Comparison of ENCODE assay signal across 15 cellular contexts in the genomic region with DNA sequence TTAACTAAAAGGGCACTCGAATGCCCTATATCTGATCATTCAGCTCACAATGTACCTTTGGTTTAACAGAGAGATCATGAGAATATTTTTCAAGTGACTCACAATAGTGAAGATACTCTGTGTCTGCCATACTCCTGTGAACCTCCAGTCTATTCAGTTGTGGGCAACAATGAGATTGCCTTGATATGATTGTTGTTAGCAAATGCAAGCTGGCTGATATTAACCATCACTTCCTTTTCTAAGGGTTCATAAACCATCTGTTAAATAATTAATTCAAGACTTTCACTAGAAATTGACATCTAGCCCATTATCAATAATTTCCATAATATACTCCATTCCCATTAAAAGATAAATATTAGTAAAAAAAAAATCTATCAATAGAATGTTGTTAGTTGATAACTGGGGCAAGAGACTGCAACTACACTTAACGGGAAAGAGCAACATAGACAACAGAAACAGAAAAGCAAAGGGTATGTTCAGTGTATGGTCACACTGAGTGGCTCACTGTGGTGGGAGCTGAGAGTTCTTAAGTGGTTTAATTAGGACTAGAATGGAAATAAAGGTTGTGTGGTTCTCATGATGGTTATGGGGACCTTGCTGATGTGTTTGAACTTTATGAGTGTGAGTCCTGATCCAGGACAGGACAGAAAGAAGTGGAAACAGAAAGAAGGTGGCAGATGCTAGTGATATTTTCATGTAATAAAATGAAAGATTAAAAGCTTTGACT. TPM values are rescaled to one million over a fixed set of nuclear protein-coding genes. Genes with fewer than 3 reads are reported as not detected.
DNase-seq lines count a peak whose midpoint lies in the region; ATAC-seq and TF ChIP-seq lines count a peak whose summit lies in the region.
"Had no signal": no experiment of that assay in that cellular context is flagged by ENCODE, and none has a peak within 500 bp of the region (broad histone marks: within the 10 kb centered on the region; RNA-seq: fewer than 3 reads in every experiment).

No MANE protein-coding gene starts in this region.

- H3K27me3 ChIP-seq in Loucy (ENCODE audit: insufficient read depth, low read length, poor library complexity, severe bottlenecking): no peaks in the 10 kb centered on the region
- H3K27me3 ChIP-seq: right atrium auricular region had no signal

- no peaks in the 10 kb centered on the region for H3K9me3 ChIP-seq in Loucy (ENCODE audit: insufficient read depth, low read depth, low read length)
- H3K9me3 ChIP-seq: right atrium auricular region, thoracic aorta had no signal

- intact Hi-C loops in activated CD4-positive, alpha-beta memory T cell treated with anti-CD3 and anti-CD28 coated beads for 36 hours (cut with micrococcal nuclease): no loop called here

- H3K4me1 ChIP-seq in Loucy (ENCODE audit: insufficient read depth, low read length, poor library complexity, severe bottlenecking): peaks cover 69% of the 10 kb centered on the region
- H3K4me1 ChIP-seq: right atrium auricular region had no signal

- H3K4me3 Mint-ChIP-seq in activated CD4-positive, alpha-beta memory T cell treated with anti-CD3 and anti-CD28 coated beads for 36 hours: no peak overlapping the region
- no peak overlapping the region for H3K4me3 Mint-ChIP-seq in activated CD4-positive, alpha-beta memory T cell treated with anti-CD3 and anti-CD28 coated beads, Interleukin-2, amount 10 ng/mL, durations not matched to agents 7 days and 5 days
- H3K4me3 Mint-ChIP-seq in stimulated activated effector memory CD8-positive, alpha-beta T cell treated with anti-CD3 and anti-CD28 coated beads, Interleukin-12 subunit alpha, Interleukin-12 subunit beta, amount 100 ng/mL, for 72 hours: peak overlapping the region; percentile 46
- H3K4me3 Mint-ChIP-seq in naive thymus-derived CD8-positive, alpha-beta T cell: no peak overlapping the region
- H3K4me3 Mint-ChIP-seq: GM23338 had no signal

- H3K36me3 Mint-ChIP-seq in activated CD4-positive, alpha-beta memory T cell treated with anti-CD3 and anti-CD28 coated beads for 36 hours: peaks cover 3% of the 10 kb centered on the region
- H3K36me3 Mint-ChIP-seq in activated CD4-positive, alpha-beta memory T cell treated with anti-CD3 and anti-CD28 coated beads, Interleukin-2, amount 10 ng/mL, durations not matched to agents 7 days and 5 days (ENCODE audit: low read depth): peaks cover 16% of the 10 kb centered on the region
- peaks cover 9% of the 10 kb centered on the region for H3K36me3 Mint-ChIP-seq in stimulated activated effector memory CD8-positive, alpha-beta T cell treated with anti-CD3 and anti-CD28 coated beads, Interleukin-12 subunit alpha, Interleukin-12 subunit beta, amount 100 ng/mL, for 72 hours
- H3K36me3 Mint-ChIP-seq in naive thymus-derived CD8-positive, alpha-beta T cell: no peaks in the 10 kb centered on the region

- H4K20me1 ChIP-seq in Loucy (ENCODE audit: insufficient read depth, low read length, poor library complexity, severe bottlenecking): no peaks in the 10 kb centered on the region

- no peak for DNase-seq in activated CD4-positive, alpha-beta memory T cell treated with anti-CD3 and anti-CD28 coated beads for 36 hours
- DNase-seq in activated CD4-positive, alpha-beta memory T cell treated with anti-CD3 and anti-CD28 coated beads, Interleukin-2, amount 10 ng/mL, durations not matched to agents 7 days and 5 days: no peak
- DNase-seq in stimulated activated effector memory CD8-positive, alpha-beta T cell treated with anti-CD3 and anti-CD28 coated beads, Interleukin-12 subunit alpha, Interleukin-12 subunit beta, amount 100 ng/mL, for 72 hours (ENCODE audit: low spot score in 2 of 2): peak in 1 of 2 donors; percentile 38
- DNase-seq in naive thymus-derived CD8-positive, alpha-beta T cell: no peak
- DNase-seq in NOMO-1 treated with DMSO at 0.1 percent for 48 hours (lab: John Stamatoyannopoulos, UW; ENCODE audit: unreplicated experiment) (no peak), NCI-H2107 (lab: John Stamatoyannopoulos, UW) (no peak)
- DNase-seq: foreskin melanocyte, islet precursor cell had no signal

- peaks cover 42% of the 10 kb centered on the region for H3K4me1 Mint-ChIP-seq in activated CD4-positive, alpha-beta memory T cell treated with anti-CD3 and anti-CD28 coated beads for 36 hours (ENCODE audit: low read depth)
- H3K4me1 Mint-ChIP-seq in activated CD4-positive, alpha-beta memory T cell treated with anti-CD3 and anti-CD28 coated beads, Interleukin-2, amount 10 ng/mL, durations not matched to agents 7 days and 5 days: peaks cover 37% of the 10 kb centered on the region
- H3K4me1 Mint-ChIP-seq in stimulated activated effector memory CD8-positive, alpha-beta T cell treated with anti-CD3 and anti-CD28 coated beads, Interleukin-12 subunit alpha, Interleukin-12 subunit beta, amount 100 ng/mL, for 72 hours: peaks cover 48% of the 10 kb centered on the region
- H3K4me1 Mint-ChIP-seq in naive thymus-derived CD8-positive, alpha-beta T cell: peaks cover 7 to 59% (median 13%) of the 10 kb centered on the region in 4 donors
- H3K4me1 Mint-ChIP-seq: GM23338 had no signal

- H3K27ac Mint-ChIP-seq in activated CD4-positive, alpha-beta memory T cell treated with anti-CD3 and anti-CD28 coated beads for 36 hours: peak overlapping the region; percentile 52
- no peak overlapping the region for H3K27ac Mint-ChIP-seq in activated CD4-positive, alpha-beta memory T cell treated with anti-CD3 and anti-CD28 coated beads, Interleukin-2, amount 10 ng/mL, durations not matched to agents 7 days and 5 days
- peak overlapping the region; percentile 15 for H3K27ac Mint-ChIP-seq in stimulated activated effector memory CD8-positive, alpha-beta T cell treated with anti-CD3 and anti-CD28 coated beads, Interleukin-12 subunit alpha, Interleukin-12 subunit beta, amount 100 ng/mL, for 72 hours
- H3K27ac Mint-ChIP-seq in naive thymus-derived CD8-positive, alpha-beta T cell: no peak overlapping the region
- H3K27ac Mint-ChIP-seq: GM23338 had no signal

- ATAC-seq in HG02610 (IDR thresholded peaks at IDR 0.05; ENCODE audit: unreplicated experiment): peak; percentile 42
- peak; percentile 79 for ATAC-seq in stimulated activated effector memory CD8-positive, alpha-beta T cell treated with anti-CD3 and anti-CD28 coated beads, Interleukin-12 subunit alpha, Interleukin-12 subunit beta, amount 100 ng/mL, for 72 hours
- no peak for ATAC-seq in naive thymus-derived CD8-positive, alpha-beta T cell
- ATAC-seq: GM23338 had no signal

- H3K4me3 ChIP-seq in Loucy (ENCODE audit: low read length, poor library complexity, severe bottlenecking): no peak overlapping the region
- H3K4me3 ChIP-seq: GM23338, right atrium auricular region, thoracic aorta had no signal

- peaks cover 41% of the 10 kb centered on the region; the same call in 1 of the 2 replicates for H3K36me3 ChIP-seq in Loucy (ENCODE audit: insufficient read depth, low read length)
- H3K36me3 ChIP-seq: right atrium auricular region, thoracic aorta had no signal

- H3K27me3 Mint-ChIP-seq in activated CD4-positive, alpha-beta memory T cell treated with anti-CD3 and anti-CD28 coated beads for 36 hours: no peaks in the 10 kb centered on the region
- no peaks in the 10 kb centered on the region for H3K27me3 Mint-ChIP-seq in activated CD4-positive, alpha-beta memory T cell treated with anti-CD3 and anti-CD28 coated beads, Interleukin-2, amount 10 ng/mL, durations not matched to agents 7 days and 5 days
- no peaks in the 10 kb centered on the region for H3K27me3 Mint-ChIP-seq in naive thymus-derived CD8-positive, alpha-beta T cell

- POLR2A ChIA-PET in activated CD4-positive, alpha-beta memory T cell treated with anti-CD3 and anti-CD28 coated beads for 36 hours (lab: Charles Lee): interaction anchor here (1.5 kb wide), 1 partner anchor 10 kb away, joined by 4 read pairs; no protein-coding TSS in a partner anchor
- POLR2A ChIA-PET in activated CD4-positive, alpha-beta memory T cell treated with anti-CD3 and anti-CD28 coated beads, Interleukin-2, amount 10 ng/mL, durations not matched to agents 7 days and 5 days (lab: Charles Lee): interaction anchor here (0.9 kb wide), 1 partner anchor 16 kb away, joined by 3 read pairs; no protein-coding TSS in a partner anchor
- POLR2A ChIA-PET in naive thymus-derived CD8-positive, alpha-beta T cell (lab: Charles Lee): no interaction called here

- H3K9me3 Mint-ChIP-seq in activated CD4-positive, alpha-beta memory T cell treated with anti-CD3 and anti-CD28 coated beads for 36 hours: no peaks in the 10 kb centered on the region
- peaks cover 9% of the 10 kb centered on the region for H3K9me3 Mint-ChIP-seq in activated CD4-positive, alpha-beta memory T cell treated with anti-CD3 and anti-CD28 coated beads, Interleukin-2, amount 10 ng/mL, durations not matched to agents 7 days and 5 days
- no peaks in the 10 kb centered on the region for H3K9me3 Mint-ChIP-seq in stimulated activated effector memory CD8-positive, alpha-beta T cell treated with anti-CD3 and anti-CD28 coated beads, Interleukin-12 subunit alpha, Interleukin-12 subunit beta, amount 100 ng/mL, for 72 hours
- H3K9me3 Mint-ChIP-seq in naive thymus-derived CD8-positive, alpha-beta T cell: no peaks in the 10 kb centered on the region
- H3K9me3 Mint-ChIP-seq: GM23338 had no signal

- no peak for TF ChIP-seq CTCF in Loucy (conservative IDR thresholded peaks at IDR 0.05; ENCODE audit: low read length)

- peak overlapping the region; percentile 39 for H3K4me2 ChIP-seq in Loucy (ENCODE audit: low read depth, low read length, poor library complexity, severe bottlenecking)
- H3K4me2 ChIP-seq: GM23338 had no signal

- H3K79me2 ChIP-seq in Loucy (ENCODE audit: insufficient read depth, low read length): peaks cover 57% of the 10 kb centered on the region

- CTCF ChIA-PET in activated CD4-positive, alpha-beta memory T cell treated with anti-CD3 and anti-CD28 coated beads for 36 hours (lab: Charles Lee): interaction anchor here (1.2 to 1.3 kb wide), 2 partner anchors 17 to 551 kb away, joined by 3 read pairs; no protein-coding TSS in a partner anchor
- CTCF ChIA-PET in activated CD4-positive, alpha-beta memory T cell treated with anti-CD3 and anti-CD28 coated beads, Interleukin-2, amount 10 ng/mL, durations not matched to agents 7 days and 5 days (lab: Charles Lee): interaction anchor here (1.5 to 1.9 kb wide), 2 partner anchors 15 to 194 kb away, joined by 5 to 7 read pairs; no protein-coding TSS in a partner anchor

- H3F3A ChIP-seq in Loucy (ENCODE audit: low read depth): no peaks in the 10 kb centered on the region

- peak overlapping the region; percentile 1 for H3K9ac ChIP-seq in Loucy (ENCODE audit: low read depth, low read length, poor library complexity, severe bottlenecking)

- no peak overlapping the region for H2AFZ ChIP-seq in Loucy (ENCODE audit: low read length)
- H2AFZ ChIP-seq: GM23338 had no signal

- H3K9me2 ChIP-seq in Loucy (replicated peaks; ENCODE audit: low read depth, low read length): no peaks in the 10 kb centered on the region

RNA-seq across cellular contexts. Expression of a gene that starts 11.9 kb away (rescaled TPM):
- 10 to 100 TPM in 1 of 2 experiments, 1 to 10 TPM in 1; 9.0 to 10.6 TPM for total RNA-seq in activated CD4-positive, alpha-beta memory T cell treated with anti-CD3 and anti-CD28 coated beads for 36 hours
- total RNA-seq in activated CD4-positive, alpha-beta memory T cell treated with anti-CD3 and anti-CD28 coated beads, Interleukin-2, amount 10 ng/mL, durations not matched to agents 7 days and 5 days: 1 to 10 TPM; 7.2 to 9.6 TPM
- total RNA-seq in naive thymus-derived CD8-positive, alpha-beta T cell: 1 to 10 TPM; 1.2 to 1.8 TPM
- polyA plus RNA-seq in naive thymus-derived CD8-positive, alpha-beta T cell: 1 to 10 TPM in 1 of 3 donors, under 1 TPM in 1, not detected in 1; 0.14 to 2.1 TPM
- total RNA-seq: dermis microvascular lymphatic vessel endothelial cell, GM23338, SK-MEL-5 had no signal
- polyA plus RNA-seq: GM23338 had no signal

RNA-seq across cellular contexts. Expression of a gene that starts 38.2 kb away (rescaled TPM):
- under 1 TPM in 1 of 2 experiments, not detected in 1; 0.10 TPM for total RNA-seq in activated CD4-positive, alpha-beta memory T cell treated with anti-CD3 and anti-CD28 coated beads for 36 hours
- under 1 TPM; 0.10 to 0.15 TPM for total RNA-seq in activated CD4-positive, alpha-beta memory T cell treated with anti-CD3 and anti-CD28 coated beads, Interleukin-2, amount 10 ng/mL, durations not matched to agents 7 days and 5 days
- total RNA-seq in naive thymus-derived CD8-positive, alpha-beta T cell: not detected
- not detected for polyA plus RNA-seq in naive thymus-derived CD8-positive, alpha-beta T cell
- total RNA-seq: dermis microvascular lymphatic vessel endothelial cell, GM23338, right atrium auricular region, SK-MEL-5 had no signal
- polyA plus RNA-seq: GM23338 had no signal

Comparison
In these comparisons a context has a peak if more than half of its experiments do, and no peak if none do; other contexts are left out.
1. H3K27ac Mint-ChIP-seq: peak in activated CD4-positive, alpha-beta memory T cell treated with anti-CD3 and anti-CD28 coated beads for 36 hours (single experiment) and stimulated activated effector memory CD8-positive, alpha-beta T cell treated with anti-CD3 and anti-CD28 coated beads, Interleukin-12 subunit alpha, Interleukin-12 subunit beta, amount 100 ng/mL, for 72 hours (single experiment); none in activated CD4-positive, alpha-beta memory T cell treated with anti-CD3 and anti-CD28 coated beads, Interleukin-2, amount 10 ng/mL, durations not matched to agents 7 days and 5 days (single experiment) and naive thymus-derived CD8-positive, alpha-beta T cell (0 of 10).
2. ATAC-seq: peak in HG02610 (single experiment) and stimulated activated effector memory CD8-positive, alpha-beta T cell treated with anti-CD3 and anti-CD28 coated beads, Interleukin-12 subunit alpha, Interleukin-12 subunit beta, amount 100 ng/mL, for 72 hours (single experiment); none in naive thymus-derived CD8-positive, alpha-beta T cell (0 of 2).